In genomic region chr1:238624786-238625185, GRCh38 we compare ENCODE assay signal across 15 cellular contexts.
"Had no signal": no experiment of that assay in that cellular context is flagged by ENCODE, and none has a peak within 500 bp of the region (broad histone marks: within the 10 kb centered on the region; RNA-seq: fewer than 3 reads in every experiment).

No MANE protein-coding gene starts in this region.

- H3K27me3 ChIP-seq: esophagus squamous epithelium, sigmoid colon had no signal

- H3K4me3 Mint-ChIP-seq: activated naive CD8-positive, alpha-beta T cell treated with anti-CD3 and anti-CD28 coated beads for 36 hours; activated T-cell treated with anti-CD3 and anti-CD28 coated beads, Interleukin-2, amount 50 U/mL, for 72 hours; nephron; type B pancreatic cell had no signal

- H3K4me1 ChIP-seq: esophagus squamous epithelium, sigmoid colon had no signal

- H3K4me1 Mint-ChIP-seq: activated naive CD8-positive, alpha-beta T cell treated with anti-CD3 and anti-CD28 coated beads for 36 hours; nephron had no signal

- H3K4me3 ChIP-seq: esophagus squamous epithelium, sigmoid colon had no signal

- H3K9me3 ChIP-seq: esophagus squamous epithelium, sigmoid colon had no signal

- H3K36me3 ChIP-seq: esophagus squamous epithelium, sigmoid colon had no signal

- H3K9me3 Mint-ChIP-seq: type B pancreatic cell had no signal

- H3K36me3 Mint-ChIP-seq: activated naive CD8-positive, alpha-beta T cell treated with anti-CD3 and anti-CD28 coated beads for 36 hours; type B pancreatic cell had no signal

- H3K27ac ChIP-seq: esophagus squamous epithelium, sigmoid colon had no signal

- DNase-seq: activated CD4-positive, alpha-beta T cell treated with anti-CD3 and anti-CD28 coated beads, Interleukin-2, amount 50 U/mL, for 48 hours; activated CD4-positive, CD25-positive, alpha-beta regulatory T cell treated with anti-CD3 and anti-CD28 coated beads, Interleukin-2, amount 50 U/mL, for 72 hours; activated gamma-delta T cell treated with Interleukin-2 at 50 U/mL for 16 hours; activated naive CD8-positive, alpha-beta T cell treated with anti-CD3 and anti-CD28 coated beads for 36 hours; activated T-cell treated with anti-CD3 and anti-CD28 coated beads, Interleukin-2, amount 50 U/mL, for 72 hours; esophagus squamous epithelium; foreskin fibroblast; head of caudate nucleus; kidney; mesendoderm; sigmoid colon; stimulated activated CD4-positive, alpha-beta T cell treated with anti-CD3 and anti-CD28 coated beads, Interleukin-12 subunit alpha, Interleukin-12 subunit beta, amount 100 ng/mL, for 4 hours; stimulated activated naive CD4-positive, alpha-beta T cell treated with Interleukin-2 at 50 U/mL for 16 hours had no signal

- H3K27ac Mint-ChIP-seq: activated naive CD8-positive, alpha-beta T cell treated with anti-CD3 and anti-CD28 coated beads for 36 hours; activated T-cell treated with anti-CD3 and anti-CD28 coated beads, Interleukin-2, amount 50 U/mL, for 72 hours; nephron; type B pancreatic cell had no signal

- H3K27me3 Mint-ChIP-seq: activated naive CD8-positive, alpha-beta T cell treated with anti-CD3 and anti-CD28 coated beads for 36 hours; type B pancreatic cell had no signal

- ATAC-seq: activated T-cell treated with anti-CD3 and anti-CD28 coated beads, Interleukin-2, amount 50 U/mL, for 72 hours had no signal
